In genomic region chr7:76343294-76343930, GRCh38 we compare ENCODE assay signal across 11 cellular contexts. TPM values are rescaled to one million over a fixed set of nuclear protein-coding genes. Genes with fewer than 3 reads are reported as not detected.
DNase-seq lines count a peak whose midpoint lies in the region; ATAC-seq, FAIRE-seq and TF ChIP-seq lines count a peak whose summit lies in the region.
"Had no signal": no experiment of that assay in that cellular context is flagged by ENCODE, and none has a peak within 500 bp of the region (broad histone marks: within the 10 kb centered on the region; RNA-seq: fewer than 3 reads in every experiment).

No MANE protein-coding gene starts in this region.

- H3K36me3 ChIP-seq in IMR-90 (ENCODE audit: control insufficient read depth, insufficient read depth, low read length) (peaks cover 49% of the 10 kb centered on the region), K562 (ENCODE audit: control insufficient read depth, insufficient read depth, low read length) (peaks cover 94% of the 10 kb centered on the region)

- H3K36me3 Mint-ChIP-seq in activated CD4-positive, alpha-beta T cell treated with anti-CD3 and anti-CD28 coated beads, Interleukin-2, amount 10 ng/mL, durations not matched to agents 24 days and 14 days (ENCODE audit: low read depth), result peaks cover 74% of the 10 kb centered on the region
- H3K36me3 Mint-ChIP-seq in osteocyte (ENCODE audit: unreplicated experiment), result peaks cover 47% of the 10 kb centered on the region

- H4K5ac ChIP-seq in IMR-90 (ENCODE audit: low read depth, low read length), result no peak overlapping the region

- no peak overlapping the region for H3K9ac ChIP-seq in IMR-90 (ENCODE audit: low read depth, low read length)
- no peak overlapping the region for H3K9ac ChIP-seq in K562 (ENCODE audit: insufficient read depth in 1 of 2, low read depth in 2 of 2, low read length in 2 of 2)

- in situ Hi-C loops in IMR-90 (cut with MboI; ENCODE audit: low sequenced_read_pairs) (no loop called here), K562 (cut with MboI) (no loop called here)

- H3K27me3 ChIP-seq in IMR-90 (ENCODE audit: control insufficient read depth, insufficient read depth, low read length), result no peaks in the 10 kb centered on the region
- H3K27me3 ChIP-seq in K562 (ENCODE audit: control insufficient read depth in 2 of 2, insufficient read depth in 2 of 2, low read length in 2 of 2), result no peaks in the 10 kb centered on the region

- H3K79me2 ChIP-seq in K562 (ENCODE audit: control insufficient read depth, insufficient read depth, low read length), result peaks cover 100% of the 10 kb centered on the region

- H3K56ac ChIP-seq in IMR-90 (ENCODE audit: extremely low read depth, insufficient read depth, low read length), result no peak overlapping the region

- H4K20me1 ChIP-seq in IMR-90 (ENCODE audit: insufficient read depth, low read length), result peaks cover 98% of the 10 kb centered on the region
- H4K20me1 ChIP-seq in K562 (replicated peaks; ENCODE audit: control insufficient read depth, insufficient read depth, low read length), result peaks cover 31% of the 10 kb centered on the region

- TF ChIP-seq CTCF in IMR-90 (conservative IDR thresholded peaks at IDR 0.05; ENCODE audit: low read depth, low read length) (no peak), K562 (IDR thresholded peaks at IDR 0.05 in 2 of 3, conservative IDR thresholded peaks at IDR 0.05 in 1 of 3; ENCODE audit: insufficient read depth in 2 of 3, low read depth in 1 of 3, low read length in 3 of 3) (no peak), osteocyte (IDR thresholded peaks at IDR 0.05) (no peak), GM20000 (IDR thresholded peaks at IDR 0.05; ENCODE audit: extremely low read depth, missing control alignments) (no peak)

- H2BK15ac ChIP-seq in IMR-90 (ENCODE audit: low read depth, low read length), result no peak overlapping the region

- H2BK5ac ChIP-seq in IMR-90 (ENCODE audit: low read depth, low read length, poor library complexity, severe bottlenecking), result no peak overlapping the region

- H2AK9ac ChIP-seq in IMR-90 (replicated peaks; ENCODE audit: low read depth, low read length, poor library complexity), result no peak overlapping the region

- ATAC-seq in IMR-90 (ENCODE audit: low read depth), result no peak
- ATAC-seq in K562, result peak; percentile 5; the same call in 2 of the 3 replicates
- no peak for ATAC-seq in GM21423 (IDR thresholded peaks at IDR 0.05; ENCODE audit: unreplicated experiment)

- peaks cover 20 to 82% of the 10 kb centered on the region in 2 experiments for H3K79me1 ChIP-seq in IMR-90 (ENCODE audit: low read depth in 1 of 2, low read length in 2 of 2)

- H3K9me3 ChIP-seq in IMR-90 (ENCODE audit: control insufficient read depth, insufficient read depth, low read length) (no peaks in the 10 kb centered on the region), K562 (replicated peaks; ENCODE audit: control insufficient read depth, insufficient read depth, low read depth, low read length) (no peaks in the 10 kb centered on the region)

- intact Hi-C loops in activated CD4-positive, alpha-beta T cell treated with anti-CD3 and anti-CD28 coated beads, Interleukin-2, amount 10 ng/mL, durations not matched to agents 24 days and 14 days (cut with micrococcal nuclease), result loop anchor here (1.0 kb wide), 1 partner anchor 16 kb away; no protein-coding TSS in a partner anchor
- intact Hi-C loops in IMR-90 (cut with micrococcal nuclease), result no loop called here
- intact Hi-C loops in K562 (cut with micrococcal nuclease), result no loop called here

- DNase-seq in activated CD4-positive, alpha-beta T cell treated with anti-CD3 and anti-CD28 coated beads, Interleukin-2, amount 10 ng/mL, durations not matched to agents 24 days and 14 days, result no peak
- DNase-seq in activated CD4-positive, alpha-beta T cell treated with anti-CD3 and anti-CD28 coated beads for 4 hours, result no peak
- DNase-seq in IMR-90 (peak; percentile 59), K562 (ENCODE audit: extremely low read depth in 1 of 4, low spot score in 3 of 4) (no peak), osteocyte (ENCODE audit: extremely low spot score, unreplicated experiment) (no peak), HTR-8/SVneo (ENCODE audit: insufficient read length, low spot score) (no peak), GM20000 (ENCODE audit: low spot score) (no peak)
- DNase-seq: small intestine, SW 1271 had no signal

- H3K4me1 ChIP-seq in IMR-90 (ENCODE audit: control insufficient read depth, insufficient read depth, low read length) (peaks cover 17% of the 10 kb centered on the region), K562 (replicated peaks in 1 of 2; ENCODE audit: control insufficient read depth in 2 of 2, insufficient read depth in 2 of 2, low read length in 2 of 2) (peaks cover 6 to 24% of the 10 kb centered on the region in 2 experiments; a peak in 4 of 5 replicates)

- no peaks in the 10 kb centered on the region for H3K27me3 Mint-ChIP-seq in activated CD4-positive, alpha-beta T cell treated with anti-CD3 and anti-CD28 coated beads, Interleukin-2, amount 10 ng/mL, durations not matched to agents 24 days and 14 days
- H3K27me3 Mint-ChIP-seq in osteocyte (ENCODE audit: unreplicated experiment), result no peaks in the 10 kb centered on the region
- H3K27me3 Mint-ChIP-seq: activated naive CD4-positive, alpha-beta T cell treated with anti-CD3 and anti-CD28 coated beads, Interleukin-2, amount 50 U/mL, for 24 hours had no signal

- no peak overlapping the region for H2BK20ac ChIP-seq in IMR-90 (ENCODE audit: low read depth, low read length)

- no peak overlapping the region for H3K18ac ChIP-seq in IMR-90 (ENCODE audit: low read depth, low read length)

- H2AK5ac ChIP-seq in IMR-90 (ENCODE audit: low read depth, low read length), result no peak overlapping the region

- dilution Hi-C loops in IMR-90 (cut with HindIII; ENCODE audit: low sequenced_read_pairs, unreplicated experiment), result no loop called here

- H3K14ac ChIP-seq in IMR-90 (replicated peaks; ENCODE audit: low read depth, low read length), result no peak overlapping the region

- no peak for TF ChIP-seq EP300 in K562 (IDR thresholded peaks at IDR 0.05; ENCODE audit: low read length)

- H3K9me3 Mint-ChIP-seq in activated CD4-positive, alpha-beta T cell treated with anti-CD3 and anti-CD28 coated beads, Interleukin-2, amount 10 ng/mL, durations not matched to agents 24 days and 14 days, result no peaks in the 10 kb centered on the region
- H3K9me3 Mint-ChIP-seq in osteocyte (ENCODE audit: unreplicated experiment), result no peaks in the 10 kb centered on the region
- H3K9me3 Mint-ChIP-seq: activated naive CD4-positive, alpha-beta T cell treated with anti-CD3 and anti-CD28 coated beads, Interleukin-2, amount 50 U/mL, for 24 hours had no signal

- no peak overlapping the region for H4K91ac ChIP-seq in IMR-90 (ENCODE audit: insufficient read depth, low read depth, low read length)

- no peak for TF ChIP-seq POLR2A in IMR-90 (IDR thresholded peaks at IDR 0.05; ENCODE audit: low read depth, low read length)
- no peak for TF ChIP-seq POLR2A in K562 (conservative IDR thresholded peaks at IDR 0.05)

- POLR2A ChIA-PET in IMR-90 (lab: Charles Lee; ENCODE audit: unreplicated experiment) (no interaction called here), K562 (lab: Yijun Ruan, JAX) (interaction anchor here (0.5 to 2.8 kb wide), 12 partner anchors 9 to 173 kb away, joined by 3 to 12 read pairs (median 3); partner anchors contain the start of gene YWHAG)

- H3K27ac ChIP-seq in IMR-90 (ENCODE audit: insufficient read depth, low read length) (no peak overlapping the region), K562 (ENCODE audit: extremely low read depth, low read depth, low read length) (no peak overlapping the region)

- H3K4me2 ChIP-seq in IMR-90 (ENCODE audit: low read depth, low read length), result no peak overlapping the region
- no peak overlapping the region for H3K4me2 ChIP-seq in K562 (ENCODE audit: insufficient read depth, low read length)

- FAIRE-seq in K562 (lab: Jason Lieb, UNC) (no peak), HTR-8/SVneo (lab: Jason Lieb, UNC) (no peak)
- FAIRE-seq: small intestine had no signal

- BruUV-seq in IMR-90 (replicated peaks; lab: Mats Ljungman, UMichigan), result no TSS peak
- no TSS peak for BruUV-seq in K562 (replicated peaks; lab: Mats Ljungman, UMichigan)

- WGBS in IMR-90 (ENCODE audit: extremely low coverage in 2 of 2, insufficient read length in 1 of 2), 2 experiments, result 69% methylated on average over 3 of the region's 6 CpGs; no CpG with 5 or more reads in 1 of the 2 experiments
- WGBS in K562 (ENCODE audit: insufficient coverage, low coverage, missing lambda C conversion rate), result 82% methylated on average over 6 of the region's 6 CpGs

- no peak for TF ChIP-seq RAD21 in IMR-90 (IDR thresholded peaks at IDR 0.05; ENCODE audit: low read length)
- TF ChIP-seq RAD21 in K562 (CRISPR knock-in tag; conservative IDR thresholded peaks at IDR 0.05 in 1 of 2, IDR thresholded peaks at IDR 0.05 in 1 of 2), result no peak

- H3K9me1 ChIP-seq in IMR-90 (ENCODE audit: insufficient read depth, low read length) (peaks cover 34% of the 10 kb centered on the region), K562 (ENCODE audit: control insufficient read depth, insufficient read depth, low read length) (no peaks in the 10 kb centered on the region)

- H3K4me3 ChIP-seq in IMR-90 (ENCODE audit: insufficient read depth, low read depth, low read length) (no peak overlapping the region), K562 (no peak overlapping the region)

- H3K4me1 Mint-ChIP-seq in activated CD4-positive, alpha-beta T cell treated with anti-CD3 and anti-CD28 coated beads, Interleukin-2, amount 10 ng/mL, durations not matched to agents 24 days and 14 days, result peaks cover 58% of the 10 kb centered on the region
- peaks cover 59% of the 10 kb centered on the region for H3K4me1 Mint-ChIP-seq in osteocyte (ENCODE audit: unreplicated experiment)

- H3K27ac Mint-ChIP-seq in activated CD4-positive, alpha-beta T cell treated with anti-CD3 and anti-CD28 coated beads, Interleukin-2, amount 10 ng/mL, durations not matched to agents 24 days and 14 days, result peak overlapping the region; percentile 7
- H3K27ac Mint-ChIP-seq in osteocyte (ENCODE audit: unreplicated experiment), result peak overlapping the region; percentile 56
- H3K27ac Mint-ChIP-seq: activated naive CD4-positive, alpha-beta T cell treated with anti-CD3 and anti-CD28 coated beads, Interleukin-2, amount 50 U/mL, for 24 hours had no signal

- H2AFZ ChIP-seq in IMR-90 (replicated peaks; ENCODE audit: low read length, poor library complexity), result no peak overlapping the region
- no peak overlapping the region for H2AFZ ChIP-seq in K562 (ENCODE audit: low read depth, low read length)

- H3K4ac ChIP-seq in IMR-90 (ENCODE audit: low read depth, low read length), result no peak overlapping the region

- H3K4me3 Mint-ChIP-seq in activated CD4-positive, alpha-beta T cell treated with anti-CD3 and anti-CD28 coated beads, Interleukin-2, amount 10 ng/mL, durations not matched to agents 24 days and 14 days, result no peak overlapping the region
- no peak overlapping the region for H3K4me3 Mint-ChIP-seq in osteocyte (ENCODE audit: unreplicated experiment)
- H3K4me3 Mint-ChIP-seq: activated naive CD4-positive, alpha-beta T cell treated with anti-CD3 and anti-CD28 coated beads, Interleukin-2, amount 50 U/mL, for 24 hours had no signal

- H4K8ac ChIP-seq in IMR-90 (ENCODE audit: low read depth in 2 of 2, low read length in 2 of 2), result no peak overlapping the region

- H3K23ac ChIP-seq in IMR-90 (ENCODE audit: low read depth, low read length), result no peak overlapping the region

- CTCF ChIA-PET in IMR-90 (lab: Yijun Ruan, JAX), result no interaction called here
- CTCF ChIA-PET in K562 (lab: Yijun Ruan, JAX; ENCODE audit: low intra/inter-chr PET ratio), result interaction anchor here (0.6 kb wide), 1 partner anchor 160 kb away, joined by 4 read pairs; no protein-coding TSS in a partner anchor

- H2BK120ac ChIP-seq in IMR-90 (ENCODE audit: low read depth, low read length), result no peak overlapping the region

RNA-seq across cellular contexts. Expression of gene YWHAG, which starts 15.4 kb away (rescaled TPM):
- total RNA-seq in activated CD4-positive, alpha-beta T cell treated with anti-CD3 and anti-CD28 coated beads, Interleukin-2, amount 10 ng/mL, durations not matched to agents 24 days and 14 days, result 183 and 185 TPM in 2 replicates
- total RNA-seq in IMR-90 (2012; rRNA removed) (40.1 and 58.6 TPM in 2 replicates), K562 (2014; rRNA removed) (50.3 and 53.2 TPM in 2 replicates), K562 (2014; rRNA removed; fragmentation: Illumina TruSeq; extraction: Trizol) (144 and 155 TPM in 2 replicates), K562 (2015; rRNA removed; fragmentation: Illumina TruSeq; extraction: Trizol) (135 and 136 TPM in 2 replicates), K562 (2021) (238 and 246 TPM in 2 replicates), osteocyte (151 and 154 TPM in 2 replicates)
- polyA plus RNA-seq in IMR-90 (2012; rRNA removed) (56.9 and 64.9 TPM in 2 replicates), K562 (2011; rRNA removed) (67.6 and 94.5 TPM in 2 replicates), K562 (2014; fragmentation: Illumina TruSeq; extraction: Trizol) (200 and 204 TPM in 2 replicates), K562 (2014; fragmentation: Nextera tagmentation; extraction: Ambion mirVana) (10 to 100 TPM; 30.4 to 37.6 TPM), K562 (2014; rRNA removed) (74.9 and 83.6 TPM in 2 replicates)
- 26.6 and 33.4 TPM in 2 replicates for polyA plus RNA-seq in IMR-90 (2012; cell fraction: cytosol; rRNA removed)
- 15.8 and 33.2 TPM in 2 replicates for polyA plus RNA-seq in IMR-90 (2012; cell fraction: nucleus; rRNA removed; ENCODE audit: low replicate concordance)
- total RNA-seq in K562 (2011; cell fraction: chromatin; rRNA removed; ENCODE audit: low replicate concordance), result 60.5 and 71.2 TPM in 2 replicates
- total RNA-seq in K562 (2011; cell fraction: nucleolus; rRNA removed), result 39.9 and 41.7 TPM in 2 replicates
- 59.5 and 77.9 TPM in 2 replicates for total RNA-seq in K562 (2011; cell fraction: nucleoplasm; rRNA removed)
- polyA plus RNA-seq in K562 (2011; cell fraction: cytosol; rRNA removed), result 43.4 and 52.2 TPM in 2 replicates
- polyA plus RNA-seq in K562 (2011; cell fraction: nucleus; rRNA removed), result 30.1 and 40.2 TPM in 2 replicates
- polyA plus RNA-seq in K562 (2012), result 142 and 212 TPM in 2 replicates
- 142 and 187 TPM in 2 replicates for polyA minus RNA-seq in K562 (2011; rRNA and poly(A)+ RNA removed)
- polyA minus RNA-seq in K562 (2011; cell fraction: cytosol; rRNA and poly(A)+ RNA removed), result 110 and 154 TPM in 2 replicates
- polyA minus RNA-seq in K562 (2011; cell fraction: nucleus; rRNA and poly(A)+ RNA removed), result 23.0 and 31.1 TPM in 2 replicates

RNA-seq across cellular contexts. Expression of gene HSPB1, which starts 40.9 kb away (rescaled TPM):
- 112 and 117 TPM in 2 replicates for total RNA-seq in activated CD4-positive, alpha-beta T cell treated with anti-CD3 and anti-CD28 coated beads, Interleukin-2, amount 10 ng/mL, durations not matched to agents 24 days and 14 days
- total RNA-seq in IMR-90 (2012; rRNA removed) (33.2 and 48.6 TPM in 2 replicates), K562 (2014; rRNA removed) (138 and 216 TPM in 2 replicates), K562 (2014; rRNA removed; fragmentation: Illumina TruSeq; extraction: Trizol) (16.0 and 27.1 TPM in 2 replicates), K562 (2015; rRNA removed; fragmentation: Illumina TruSeq; extraction: Trizol) (180 TPM in 2 replicates), K562 (2021) (522 and 565 TPM in 2 replicates), osteocyte (251 and 252 TPM in 2 replicates)
- polyA plus RNA-seq in IMR-90 (2012; rRNA removed) (1,363 and 1,841 TPM in 2 replicates), K562 (2011; rRNA removed) (44.8 and 88.9 TPM in 2 replicates), K562 (2014; fragmentation: Illumina TruSeq; extraction: Trizol) (258 and 607 TPM in 2 replicates), K562 (2014; fragmentation: Nextera tagmentation; extraction: Ambion mirVana) (100 to 1,000 TPM in 1 of 2 experiments, 10 to 100 TPM in 1; 97.3 to 128 TPM), K562 (2014; rRNA removed) (283 and 298 TPM in 2 replicates)
- 2,238 and 2,632 TPM in 2 replicates for polyA plus RNA-seq in IMR-90 (2012; cell fraction: cytosol; rRNA removed)
- 412 and 1,178 TPM in 2 replicates for polyA plus RNA-seq in IMR-90 (2012; cell fraction: nucleus; rRNA removed; ENCODE audit: low replicate concordance)
- total RNA-seq in K562 (2011; cell fraction: chromatin; rRNA removed; ENCODE audit: low replicate concordance), result 7.2 and 18.6 TPM in 2 replicates
- total RNA-seq in K562 (2011; cell fraction: nucleolus; rRNA removed), result 37.0 and 39.4 TPM in 2 replicates
- 25.3 and 28.7 TPM in 2 replicates for total RNA-seq in K562 (2011; cell fraction: nucleoplasm; rRNA removed)
- polyA plus RNA-seq in K562 (2011; cell fraction: cytosol; rRNA removed), result 114 and 636 TPM in 2 replicates
- 55.5 and 127 TPM in 2 replicates for polyA plus RNA-seq in K562 (2011; cell fraction: nucleus; rRNA removed)
- 343 and 551 TPM in 2 replicates for polyA plus RNA-seq in K562 (2012)
- 7.3 and 10.1 TPM in 2 replicates for polyA minus RNA-seq in K562 (2011; rRNA and poly(A)+ RNA removed)
- 107 and 110 TPM in 2 replicates for polyA minus RNA-seq in K562 (2011; cell fraction: cytosol; rRNA and poly(A)+ RNA removed)
- 19.9 and 22.8 TPM in 2 replicates for polyA minus RNA-seq in K562 (2011; cell fraction: nucleus; rRNA and poly(A)+ RNA removed)
